9 cellular contexts compared by ENCODE assay signal in genomic region chr12:120227233-120228040, GRCh38. TPM values are rescaled to one million over a fixed set of nuclear protein-coding genes. Genes with fewer than 3 reads are reported as not detected.
A peak's percentile ranks its signal among the peaks of the same experiment; 100 is the strongest.
DNase-seq lines count a peak whose midpoint lies in the region; ATAC-seq and TF ChIP-seq lines count a peak whose summit lies in the region.
"Had no signal": no experiment of that assay in that cellular context is flagged by ENCODE, and none has a peak within 500 bp of the region (broad histone marks: within the 10 kb centered on the region; RNA-seq: fewer than 3 reads in every experiment).

No MANE protein-coding gene starts in this region.

- intact Hi-C loops in CD4-positive, alpha-beta T cell (cut with DNase I, micrococcal nuclease), result loop anchor here (1.0 to 2.0 kb wide), 4 partner anchors 23 to 39 kb away; partner anchors contain the start of gene PXN (in 1 of the 2)
- intact Hi-C loops in colonic mucosa (cut with DNase I), result loop anchor here (2.0 kb wide), 1 partner anchor 39 kb away; no protein-coding TSS in a partner anchor

- TF ChIP-seq CTCF in CD4-positive, alpha-beta T cell (IDR thresholded peaks at IDR 0.05), result no peak
- no peak for TF ChIP-seq CTCF in HFFc6 (IDR thresholded peaks at IDR 0.05)
- TF ChIP-seq CTCF in colonic mucosa (IDR thresholded peaks at IDR 0.05), result no peak
- TF ChIP-seq CTCF in nephron (IDR thresholded peaks at IDR 0.05; ENCODE audit: unreplicated experiment in 3 of 3), result no peak

- no peaks in the 10 kb centered on the region for H3K27me3 ChIP-seq in CD4-positive, alpha-beta T cell (ENCODE audit: control insufficient read depth, insufficient read depth, low read length)
- H3K27me3 ChIP-seq in colonic mucosa, result no peaks in the 10 kb centered on the region

- POLR2A ChIA-PET in CD4-positive, alpha-beta T cell (lab: Charles Lee), result interaction anchor here (0.6 to 9.5 kb wide), 12 partner anchors 10 to 1860 kb away, joined by 3 to 192 read pairs (median 8); partner anchors contain the start of genes BICDL1, PXN, RNU4-1 and RNU4-2

- no peak overlapping the region for H3K27ac ChIP-seq in CD4-positive, alpha-beta T cell (ENCODE audit: low read depth, low read length)
- peak overlapping the region; percentile 86 for H3K27ac ChIP-seq in colonic mucosa

- peaks cover 4% of the 10 kb centered on the region for H3K36me3 ChIP-seq in colonic mucosa

- H3K4me3 Mint-ChIP-seq in CD4-positive, alpha-beta T cell, result no peak overlapping the region
- H3K4me3 Mint-ChIP-seq in HFFc6 (no peak overlapping the region), nephron (peak overlapping the region in 2 of 3 experiments; percentile 10 to 56)

- H3K4me1 Mint-ChIP-seq in CD4-positive, alpha-beta T cell (ENCODE audit: low read depth), result peaks cover 80% of the 10 kb centered on the region
- H3K4me1 Mint-ChIP-seq in HFFc6 (ENCODE audit: low read depth) (peaks cover 82% of the 10 kb centered on the region), nephron (peaks cover 59% of the 10 kb centered on the region)

- H3K27me3 Mint-ChIP-seq in CD4-positive, alpha-beta T cell, result no peaks in the 10 kb centered on the region
- peaks cover 7% of the 10 kb centered on the region for H3K27me3 Mint-ChIP-seq in HFFc6 (ENCODE audit: insufficient read depth)
- H3K27me3 Mint-ChIP-seq in nephron (ENCODE audit: low read depth), result no peaks in the 10 kb centered on the region

- peak overlapping the region; percentile 70 for H3K27ac Mint-ChIP-seq in CD4-positive, alpha-beta T cell
- H3K27ac Mint-ChIP-seq in HFFc6 (peak overlapping the region; percentile 97), nephron (peak overlapping the region; percentile 92 to 95 (median 95))

- H3K9ac ChIP-seq in colonic mucosa (ENCODE audit: low read depth in 2 of 2, low read length in 2 of 2), result peak overlapping the region in 1 of 2 donors; percentile 65

- peaks cover 53% of the 10 kb centered on the region for H3K36me3 Mint-ChIP-seq in CD4-positive, alpha-beta T cell (ENCODE audit: low read depth)
- H3K36me3 Mint-ChIP-seq in HFFc6 (ENCODE audit: low read depth) (peaks cover 12% of the 10 kb centered on the region), nephron (ENCODE audit: low read depth) (peaks cover 6% of the 10 kb centered on the region)

- no peak for DNase-seq in CD4-positive, alpha-beta T cell
- DNase-seq in HFFc6, result no peak
- no peak for DNase-seq in colonic mucosa
- DNase-seq in dermis blood vessel endothelial cell, result no peak
- DNase-seq: DMS 273 treated with DMSO at 0.1 percent for 48 hours had no signal

- ATAC-seq in CD4-positive, alpha-beta T cell (ENCODE audit: poor library complexity), result no peak
- ATAC-seq in GM19452 (IDR thresholded peaks at IDR 0.05; ENCODE audit: unreplicated experiment), result no peak
- ATAC-seq in HG03139 (IDR thresholded peaks at IDR 0.05; ENCODE audit: unreplicated experiment), result no peak
- no peak for ATAC-seq in activated CD4-positive, CD25-positive, alpha-beta regulatory T cell treated with anti-CD3 and anti-CD28 coated beads, Interleukin-2, amount 50 U/mL, for 24 hours

- H3K9me3 Mint-ChIP-seq in CD4-positive, alpha-beta T cell, result no peaks in the 10 kb centered on the region
- no peaks in the 10 kb centered on the region for H3K9me3 Mint-ChIP-seq in HFFc6
- H3K9me3 Mint-ChIP-seq in nephron, result no peaks in the 10 kb centered on the region

- H3K4me3 ChIP-seq in colonic mucosa, result no peak overlapping the region

- peaks cover 53% of the 10 kb centered on the region for H3K4me1 ChIP-seq in colonic mucosa

- CTCF ChIA-PET in CD4-positive, alpha-beta T cell (lab: Charles Lee), result interaction anchor here (0.5 to 9.6 kb wide), 15 partner anchors 8 to 90 kb away, joined by 3 to 234 read pairs (median 7); partner anchors contain the start of genes PXN, RNU4-1, RNU4-2 and RPLP0

- H3K9me3 ChIP-seq in CD4-positive, alpha-beta T cell (ENCODE audit: control insufficient read depth, low read length), result no peaks in the 10 kb centered on the region
- H3K9me3 ChIP-seq in colonic mucosa, result no peaks in the 10 kb centered on the region

RNA-seq across cellular contexts. Expression of gene RPLP0, which starts 26.5 kb away (rescaled TPM):
- 1,000 to 10,000 TPM; 1,997 to 2,075 TPM for total RNA-seq in CD4-positive, alpha-beta T cell
- 1,000 to 10,000 TPM; 2,131 to 2,494 (median 2,241) TPM for total RNA-seq in HFFc6 (2021; fragmentation: NEBNext Ultra II Directional; extraction: Animal tissue kit (Norgen Biotek cat#: 25700))
- total RNA-seq in colonic mucosa, result 1,000 to 10,000 TPM; 1,834 to 2,096 TPM
- 2,752 and 4,252 TPM in 2 replicates for total RNA-seq in dermis blood vessel endothelial cell

RNA-seq across cellular contexts. Expression of gene GCN1, which starts 32.9 kb away (rescaled TPM):
- total RNA-seq in CD4-positive, alpha-beta T cell, result 100 to 1,000 TPM; 121 to 128 TPM
- total RNA-seq in HFFc6 (2021; fragmentation: NEBNext Ultra II Directional; extraction: Animal tissue kit (Norgen Biotek cat#: 25700)), result 100 to 1,000 TPM in 1 of 6 experiments, 10 to 100 TPM in 5; 76.5 to 102 (median 83.1) TPM
- total RNA-seq in colonic mucosa (100 to 1,000 TPM in 1 of 2 donors, 10 to 100 TPM in 1; 53.4 to 144 TPM), dermis blood vessel endothelial cell (162 and 166 TPM in 2 replicates)

RNA-seq across cellular contexts. Expression of gene PXN, which starts 38.1 kb away (rescaled TPM):
- 100 to 1,000 TPM; 229 to 230 TPM for total RNA-seq in CD4-positive, alpha-beta T cell
- total RNA-seq in HFFc6 (2021; fragmentation: NEBNext Ultra II Directional; extraction: Animal tissue kit (Norgen Biotek cat#: 25700)), result 100 to 1,000 TPM; 219 to 290 (median 253) TPM
- total RNA-seq in colonic mucosa (100 to 1,000 TPM; 133 to 142 TPM), dermis blood vessel endothelial cell (69.8 and 141 TPM in 2 replicates)

Comparison
In these comparisons a context has a peak if more than half of its experiments do, and no peak if none do; other contexts are left out.
1. H3K4me3 Mint-ChIP-seq: peak in nephron (2 of 3); none in CD4-positive, alpha-beta T cell (single experiment) and HFFc6 (single experiment).
2. Peak in every context shown above with its lines, with median percentiles within 50 percentile points of each other: H3K27ac Mint-ChIP-seq.